Comparison of ENCODE assay signal across 9 cellular contexts in the genomic region with DNA sequence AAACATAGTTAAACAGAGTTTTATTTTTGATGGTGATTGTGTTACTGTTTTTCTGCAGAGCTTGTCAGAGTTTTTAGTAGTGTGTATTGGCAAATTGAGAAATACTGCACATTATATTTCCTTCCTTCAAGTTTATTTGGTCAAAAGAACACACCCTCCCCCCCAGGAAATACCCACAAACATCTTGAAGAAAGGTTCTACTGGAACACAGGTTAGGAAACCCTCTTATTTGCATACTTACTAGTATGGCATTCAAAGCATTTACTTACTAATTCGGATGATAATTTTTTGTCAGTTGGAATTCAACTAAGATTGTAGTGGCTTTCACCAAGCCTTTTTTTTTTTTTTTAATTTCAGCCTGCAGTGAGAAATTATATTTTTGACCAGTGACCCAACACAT. TPM values are rescaled to one million over a fixed set of nuclear protein-coding genes. Genes with fewer than 3 reads are reported as not detected.
DNase-seq lines count a peak whose midpoint lies in the region; ATAC-seq and TF ChIP-seq lines count a peak whose summit lies in the region.
"Had no signal": no experiment of that assay in that cellular context is flagged by ENCODE, and none has a peak within 500 bp of the region (broad histone marks: within the 10 kb centered on the region; RNA-seq: fewer than 3 reads in every experiment).

No MANE protein-coding gene starts in this region.

- POLR2A ChIA-PET in activated B cell treated with CpG ODN at 0.5 μM for 24 hours (lab: Charles Lee), result interaction anchor here (1.6 kb wide), 1 partner anchor 22 kb away, joined by 3 read pairs; no protein-coding TSS in a partner anchor

- H3K27ac Mint-ChIP-seq in activated B cell treated with CpG ODN at 0.5 μM for 24 hours (peak overlapping the region; percentile 72), naive B cell (peak overlapping the region in 5 of 6 donors; percentile 0 to 71 (median 48))

- ATAC-seq in HG02852 (IDR thresholded peaks at IDR 0.05; ENCODE audit: unreplicated experiment), result peak; percentile 58
- peak; percentile 47 for ATAC-seq in activated B cell treated with CpG ODN at 0.5 μM for 24 hours (ENCODE audit: low read depth)
- peak; percentile 68 to 75 for ATAC-seq in naive B cell (ENCODE audit: low read depth in 2 of 2)
- no peak for ATAC-seq in GM18858 (IDR thresholded peaks at IDR 0.05; ENCODE audit: unreplicated experiment)

- H3K9me3 Mint-ChIP-seq in activated B cell treated with CpG ODN at 0.5 μM for 24 hours, result no peaks in the 10 kb centered on the region
- no peaks in the 10 kb centered on the region for H3K9me3 Mint-ChIP-seq in naive B cell

- CTCF ChIA-PET in activated B cell treated with CpG ODN at 0.5 μM for 24 hours (lab: Charles Lee), result no interaction called here

- H3K4me1 Mint-ChIP-seq in activated B cell treated with CpG ODN at 0.5 μM for 24 hours (peaks cover 70% of the 10 kb centered on the region), naive B cell (peaks cover 47 to 59% (median 52%) of the 10 kb centered on the region in 3 donors)

- no peaks in the 10 kb centered on the region for H3K27me3 Mint-ChIP-seq in activated B cell treated with CpG ODN at 0.5 μM for 24 hours
- no peaks in the 10 kb centered on the region for H3K27me3 Mint-ChIP-seq in naive B cell

- H3K36me3 Mint-ChIP-seq in activated B cell treated with CpG ODN at 0.5 μM for 24 hours (ENCODE audit: low read depth) (peaks cover 34% of the 10 kb centered on the region), naive B cell (peaks cover 0 to 6% of the 10 kb centered on the region in 2 donors)

- intact Hi-C loops in activated B cell treated with CpG ODN at 0.5 μM for 24 hours (cut with micrococcal nuclease) (no loop called here), cardiac septum (cut with DNase I) (no loop called here)

- H3K4me3 Mint-ChIP-seq in activated B cell treated with CpG ODN at 0.5 μM for 24 hours (peak overlapping the region; percentile 13), naive B cell (peak overlapping the region in 4 of 8 donors; percentile 29 to 55 (median 36))

- TF ChIP-seq CTCF in GM10266 (IDR thresholded peaks at IDR 0.05; ENCODE audit: control insufficient read depth, insufficient read depth, low read depth, missing control alignments) (no peak), activated B cell treated with CpG ODN at 0.5 μM for 24 hours (IDR thresholded peaks at IDR 0.05) (no peak)

- DNase-seq in GM10266 (ENCODE audit: extremely low spot score), result peak; percentile 30
- no peak for DNase-seq in activated B cell treated with CpG ODN at 0.5 μM for 24 hours
- no peak for DNase-seq in naive B cell
- no peak for DNase-seq in cardiac septum (ENCODE audit: low spot score)
- DNase-seq in NK-92 (lab: John Stamatoyannopoulos, UW; ENCODE audit: unreplicated experiment), result no peak
- no peak for DNase-seq in SHP77 (lab: John Stamatoyannopoulos, UW)
- DNase-seq: NCI-H774 had no signal

RNA-seq across cellular contexts. Expression of gene CAB39, which starts 9.1 kb away (rescaled TPM):
- total RNA-seq in activated B cell treated with CpG ODN at 0.5 μM for 24 hours, result 60.1 and 68.6 TPM in 2 replicates
- 10 to 100 TPM; 28.6 to 53.0 (median 43.6) TPM for polyA plus RNA-seq in naive B cell (ENCODE audit: low read depth in 6 of 6)
- 75.1 TPM for total RNA-seq in cardiac septum
